Comparison of ENCODE assay signal across 1 cellular context in the genomic region with DNA sequence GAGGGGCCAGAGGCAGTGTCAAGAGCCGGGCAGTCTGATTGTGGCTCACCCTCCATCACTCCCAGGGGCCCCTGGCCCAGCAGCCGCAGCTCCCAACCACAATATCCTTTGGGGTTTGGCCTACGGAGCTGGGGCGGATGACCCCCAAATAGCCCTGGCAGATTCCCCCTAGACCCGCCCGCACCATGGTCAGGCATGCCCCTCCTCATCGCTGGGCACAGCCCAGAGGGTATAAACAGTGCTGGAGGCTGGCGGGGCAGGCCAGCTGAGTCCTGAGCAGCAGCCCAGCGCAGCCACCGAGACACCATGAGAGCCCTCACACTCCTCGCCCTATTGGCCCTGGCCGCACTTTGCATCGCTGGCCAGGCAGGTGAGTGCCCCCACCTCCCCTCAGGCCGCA.
TF ChIP-seq lines count a peak whose summit lies in the region.

A gene (plus strand): TSS at position 259 of the 400 bp plus-strand sequence. CDS start 48 bp downstream, at position 307.

TF ChIP-seq in SK-N-SH, 30 proteins besides CTCF, POLR2A, EP300 and RAD21 (continued from another document):
- TF ChIP-seq, protein P1, sequence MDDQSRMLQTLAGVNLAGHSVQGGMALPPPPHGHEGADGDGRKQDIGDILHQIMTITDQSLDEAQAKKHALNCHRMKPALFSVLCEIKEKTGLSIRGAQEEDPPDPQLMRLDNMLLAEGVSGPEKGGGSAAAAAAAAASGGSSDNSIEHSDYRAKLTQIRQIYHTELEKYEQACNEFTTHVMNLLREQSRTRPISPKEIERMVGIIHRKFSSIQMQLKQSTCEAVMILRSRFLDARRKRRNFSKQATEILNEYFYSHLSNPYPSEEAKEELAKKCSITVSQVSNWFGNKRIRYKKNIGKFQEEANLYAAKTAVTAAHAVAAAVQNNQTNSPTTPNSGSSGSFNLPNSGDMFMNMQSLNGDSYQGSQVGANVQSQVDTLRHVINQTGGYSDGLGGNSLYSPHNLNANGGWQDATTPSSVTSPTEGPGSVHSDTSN (IDR thresholded peaks at IDR 0.05), result no peak
- TF ChIP-seq, protein P2, sequence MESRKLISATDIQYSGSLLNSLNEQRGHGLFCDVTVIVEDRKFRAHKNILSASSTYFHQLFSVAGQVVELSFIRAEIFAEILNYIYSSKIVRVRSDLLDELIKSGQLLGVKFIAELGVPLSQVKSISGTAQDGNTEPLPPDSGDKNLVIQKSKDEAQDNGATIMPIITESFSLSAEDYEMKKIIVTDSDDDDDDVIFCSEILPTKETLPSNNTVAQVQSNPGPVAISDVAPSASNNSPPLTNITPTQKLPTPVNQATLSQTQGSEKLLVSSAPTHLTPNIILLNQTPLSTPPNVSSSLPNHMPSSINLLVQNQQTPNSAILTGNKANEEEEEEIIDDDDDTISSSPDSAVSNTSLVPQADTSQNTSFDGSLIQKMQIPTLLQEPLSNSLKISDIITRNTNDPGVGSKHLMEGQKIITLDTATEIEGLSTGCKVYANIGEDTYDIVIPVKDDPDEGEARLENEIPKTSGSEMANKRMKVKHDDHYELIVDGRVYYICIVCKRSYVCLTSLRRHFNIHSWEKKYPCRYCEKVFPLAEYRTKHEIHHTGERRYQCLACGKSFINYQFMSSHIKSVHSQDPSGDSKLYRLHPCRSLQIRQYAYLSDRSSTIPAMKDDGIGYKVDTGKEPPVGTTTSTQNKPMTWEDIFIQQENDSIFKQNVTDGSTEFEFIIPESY (IDR thresholded peaks at IDR 0.05; ENCODE audit: borderline replicate concordance, low read depth), result no peak
- TF ChIP-seq FOXM1 (IDR thresholded peaks at IDR 0.05; ENCODE audit: low read depth), result no peak
- TF ChIP-seq, protein P3, sequence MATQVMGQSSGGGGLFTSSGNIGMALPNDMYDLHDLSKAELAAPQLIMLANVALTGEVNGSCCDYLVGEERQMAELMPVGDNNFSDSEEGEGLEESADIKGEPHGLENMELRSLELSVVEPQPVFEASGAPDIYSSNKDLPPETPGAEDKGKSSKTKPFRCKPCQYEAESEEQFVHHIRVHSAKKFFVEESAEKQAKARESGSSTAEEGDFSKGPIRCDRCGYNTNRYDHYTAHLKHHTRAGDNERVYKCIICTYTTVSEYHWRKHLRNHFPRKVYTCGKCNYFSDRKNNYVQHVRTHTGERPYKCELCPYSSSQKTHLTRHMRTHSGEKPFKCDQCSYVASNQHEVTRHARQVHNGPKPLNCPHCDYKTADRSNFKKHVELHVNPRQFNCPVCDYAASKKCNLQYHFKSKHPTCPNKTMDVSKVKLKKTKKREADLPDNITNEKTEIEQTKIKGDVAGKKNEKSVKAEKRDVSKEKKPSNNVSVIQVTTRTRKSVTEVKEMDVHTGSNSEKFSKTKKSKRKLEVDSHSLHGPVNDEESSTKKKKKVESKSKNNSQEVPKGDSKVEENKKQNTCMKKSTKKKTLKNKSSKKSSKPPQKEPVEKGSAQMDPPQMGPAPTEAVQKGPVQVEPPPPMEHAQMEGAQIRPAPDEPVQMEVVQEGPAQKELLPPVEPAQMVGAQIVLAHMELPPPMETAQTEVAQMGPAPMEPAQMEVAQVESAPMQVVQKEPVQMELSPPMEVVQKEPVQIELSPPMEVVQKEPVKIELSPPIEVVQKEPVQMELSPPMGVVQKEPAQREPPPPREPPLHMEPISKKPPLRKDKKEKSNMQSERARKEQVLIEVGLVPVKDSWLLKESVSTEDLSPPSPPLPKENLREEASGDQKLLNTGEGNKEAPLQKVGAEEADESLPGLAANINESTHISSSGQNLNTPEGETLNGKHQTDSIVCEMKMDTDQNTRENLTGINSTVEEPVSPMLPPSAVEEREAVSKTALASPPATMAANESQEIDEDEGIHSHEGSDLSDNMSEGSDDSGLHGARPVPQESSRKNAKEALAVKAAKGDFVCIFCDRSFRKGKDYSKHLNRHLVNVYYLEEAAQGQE (IDR thresholded peaks at IDR 0.05; ENCODE audit: low read depth, low read length), result no peak
- TF ChIP-seq RFX5 (IDR thresholded peaks at IDR 0.05; ENCODE audit: low read length), result no peak
- TF ChIP-seq TAF1 (IDR thresholded peaks at IDR 0.05; ENCODE audit: borderline replicate concordance, low read depth, low read length), result no peak
- TF ChIP-seq MEF2A (IDR thresholded peaks at IDR 0.05; ENCODE audit: borderline replicate concordance, low read depth), result no peak
